ENCODE assay signal across 7 cellular contexts in the genomic region with DNA sequence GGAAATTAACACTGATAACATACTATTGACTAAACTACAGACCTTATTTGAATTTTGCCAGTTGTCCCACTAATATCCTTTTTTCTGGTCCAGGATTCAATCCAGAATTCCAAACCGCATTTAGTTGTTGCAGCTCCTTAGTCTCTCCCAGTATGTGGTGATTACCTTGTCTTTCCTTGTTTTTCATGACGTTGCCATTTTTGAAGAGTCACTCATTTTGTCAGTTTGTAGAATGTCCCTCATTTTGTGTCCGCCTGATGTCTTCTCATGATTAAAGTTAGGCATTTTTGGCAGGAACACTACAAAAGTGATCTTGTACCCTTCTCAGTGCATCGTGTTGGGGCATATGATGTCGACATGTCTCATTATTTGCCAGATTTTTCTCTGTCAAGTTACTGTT.
"Had no signal": no experiment of that assay in that cellular context is flagged by ENCODE, and none has a peak within 500 bp of the region (broad histone marks: within the 10 kb centered on the region; RNA-seq: fewer than 3 reads in every experiment).

No MANE protein-coding gene starts in this region.

- H3K9me3 Mint-ChIP-seq: IgD-negative memory B cell had no signal

- ATAC-seq: HepG2 had no signal

- H3K27me3 Mint-ChIP-seq: IgD-negative memory B cell had no signal

- DNase-seq: IMR-90, KBM-7, KG1 had no signal

- FAIRE-seq: HepG2, HTR-8/SVneo had no signal

- H3K27ac Mint-ChIP-seq: IgD-negative memory B cell had no signal

- H3K27ac ChIP-seq: HL-60 had no signal

- H3K4me3 Mint-ChIP-seq: IgD-negative memory B cell had no signal
